ENCODE assay signal across 13 cellular contexts in the genomic region with DNA sequence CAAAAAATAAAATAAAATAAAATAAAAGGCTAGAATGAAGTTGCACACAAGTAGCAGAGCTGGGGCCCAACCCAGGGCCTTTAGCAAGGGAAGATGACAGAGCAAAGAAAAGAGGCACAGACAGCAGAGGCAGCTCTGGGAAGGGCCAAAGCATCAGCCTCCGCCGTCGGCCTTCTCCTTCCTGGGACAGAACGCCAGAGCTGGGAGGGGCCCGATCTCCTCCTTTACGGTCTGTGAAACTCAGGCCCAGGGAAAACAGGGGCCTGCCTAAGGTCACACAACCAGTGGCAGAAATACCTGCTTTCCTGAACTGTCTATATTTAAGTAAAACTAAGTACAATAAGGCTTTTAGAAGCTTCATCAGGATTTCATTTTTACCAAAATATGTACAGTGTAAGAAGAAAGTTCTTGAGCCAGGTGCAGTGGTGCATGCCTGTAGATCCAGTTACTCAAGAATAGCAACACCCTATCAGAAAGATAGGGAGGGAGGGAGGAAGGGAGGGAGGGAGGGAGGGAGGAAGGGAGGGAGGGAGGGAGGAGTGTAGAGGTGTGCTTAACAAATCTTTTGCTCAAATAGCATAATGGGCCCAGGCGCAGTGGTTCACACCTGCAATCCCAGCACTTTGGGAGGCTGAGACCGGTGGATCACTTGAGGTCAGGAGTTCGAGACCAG. TPM values are rescaled to one million over a fixed set of nuclear protein-coding genes. Genes with fewer than 3 reads are reported as not detected.
A peak's percentile ranks its signal among the peaks of the same experiment; 100 is the strongest.
DNase-seq lines count a peak whose midpoint lies in the region; ATAC-seq and TF ChIP-seq lines count a peak whose summit lies in the region.
"Had no signal": no experiment of that assay in that cellular context is flagged by ENCODE, and none has a peak within 500 bp of the region (broad histone marks: within the 10 kb centered on the region; RNA-seq: fewer than 3 reads in every experiment).

No MANE protein-coding gene starts in this region.

- no peaks in the 10 kb centered on the region for H3K9me3 ChIP-seq in left lung

- H3K9me3 Mint-ChIP-seq in type B pancreatic cell (no peaks in the 10 kb centered on the region), GM23338 (no peaks in the 10 kb centered on the region)

- peaks cover 0 to 15% of the 10 kb centered on the region in 2 donors for H3K4me1 ChIP-seq in left lung
- H3K4me1 ChIP-seq in GM23338 (ENCODE audit: insufficient read depth), result no peaks in the 10 kb centered on the region

- intact Hi-C loops in left lung (cut with DNase I), result no loop called here

- peak; percentile 37 for DNase-seq in NCI-H2196 treated with DMSO at 0.1 percent for 48 hours (lab: John Stamatoyannopoulos, UW; ENCODE audit: unreplicated experiment)
- no peak for DNase-seq in NCI-H2196 (lab: John Stamatoyannopoulos, UW; ENCODE audit: unreplicated experiment)
- peak; percentile 34 for DNase-seq in epithelial cell of esophagus (ENCODE audit: low read depth)
- peak in 1 of 2 donors; percentile 55 for DNase-seq in left lung
- DNase-seq in type B pancreatic cell (ENCODE audit: extremely low spot score, unreplicated experiment), result no peak
- no peak for DNase-seq in GM23338 (ENCODE audit: low spot score)
- DNase-seq in EL, result no peak
- DNase-seq: DMS153, H9, NCI-H82 had no signal

- H3K36me3 ChIP-seq in left lung, result no peaks in the 10 kb centered on the region
- no peaks in the 10 kb centered on the region for H3K36me3 ChIP-seq in GM23338 (ENCODE audit: insufficient read depth)

- no peaks in the 10 kb centered on the region for H3K36me3 Mint-ChIP-seq in type B pancreatic cell
- no peaks in the 10 kb centered on the region for H3K36me3 Mint-ChIP-seq in GM23338 (ENCODE audit: low read depth)

- no peak overlapping the region for H3K4me2 ChIP-seq in GM23338

- H3K79me2 ChIP-seq in GM23338 (replicated peaks; ENCODE audit: insufficient read depth), result no peaks in the 10 kb centered on the region

- H3K27me3 ChIP-seq in left lung (peaks cover 0 to 18% of the 10 kb centered on the region in 2 donors), GM23338 (ENCODE audit: insufficient read depth) (no peaks in the 10 kb centered on the region)

- no peak overlapping the region for H3K27ac ChIP-seq in left lung
- no peak overlapping the region for H3K27ac ChIP-seq in GM23338 (ENCODE audit: low read depth)

- peak; percentile 49 for ATAC-seq in left lung
- no peak for ATAC-seq in GM23338
- no peak for ATAC-seq in GM21423 (IDR thresholded peaks at IDR 0.05; ENCODE audit: unreplicated experiment)

- H3K27me3 Mint-ChIP-seq in type B pancreatic cell (peaks cover 9% of the 10 kb centered on the region), GM23338 (ENCODE audit: insufficient read depth, low read depth, poor library complexity) (peaks cover 9% of the 10 kb centered on the region)

- no peaks in the 10 kb centered on the region for H4K20me1 ChIP-seq in GM23338 (replicated peaks; ENCODE audit: insufficient read depth)

- H3K27ac Mint-ChIP-seq in type B pancreatic cell (peak overlapping the region; percentile 89), GM23338 (no peak overlapping the region)
- H3K27ac Mint-ChIP-seq: H9 had no signal

- no peaks in the 10 kb centered on the region for H3K9me2 ChIP-seq in GM23338 (ENCODE audit: insufficient read depth)

- H2AFZ ChIP-seq in GM23338, result no peak overlapping the region

- no peaks in the 10 kb centered on the region; the same call in 1 of the 2 replicates for H3F3A ChIP-seq in GM23338 (replicated peaks; ENCODE audit: low read depth)

- H3K4me1 Mint-ChIP-seq in type B pancreatic cell (ENCODE audit: unreplicated experiment) (peaks cover 12% of the 10 kb centered on the region), GM23338 (peaks cover 11% of the 10 kb centered on the region; the same call in 2 of the 3 replicates)

- no peak overlapping the region for H3K4me3 ChIP-seq in epithelial cell of esophagus (ENCODE audit: low read length)
- no peak overlapping the region for H3K4me3 ChIP-seq in left lung
- no peak overlapping the region for H3K4me3 ChIP-seq in GM23338

- TF ChIP-seq CTCF in epithelial cell of esophagus (IDR thresholded peaks at IDR 0.05; ENCODE audit: insufficient read depth, low read depth, low read length, missing control alignments), result no peak
- TF ChIP-seq CTCF in left lung (IDR thresholded peaks at IDR 0.05), result no peak
- TF ChIP-seq CTCF in type B pancreatic cell (conservative IDR thresholded peaks at IDR 0.05), result no peak
- no peak for TF ChIP-seq CTCF in GM23338 (conservative IDR thresholded peaks at IDR 0.05; ENCODE audit: low read depth in 2 of 2)

- no peak overlapping the region for H3K4me3 Mint-ChIP-seq in type B pancreatic cell
- H3K4me3 Mint-ChIP-seq in GM23338, result no peak overlapping the region
- H3K4me3 Mint-ChIP-seq: H9 had no signal

TF ChIP-seq in GM23338, 12 proteins besides CTCF, POLR2A, EP300 and RAD21 (continues in another document):
- TF ChIP-seq CREB1 (CRISPR knock-in tag; IDR thresholded peaks at IDR 0.05; ENCODE audit: low read depth) (no peak), EZH2phosphoT487 (IDR thresholded peaks at IDR 0.05; ENCODE audit: unreplicated experiment) (no peak), POLR2AphosphoS5 (IDR thresholded peaks at IDR 0.05; ENCODE audit: low read depth) (no peak), STAT1 (IDR thresholded peaks at IDR 0.05; ENCODE audit: unreplicated experiment) (no peak)
- TF ChIP-seq, protein P1, sequence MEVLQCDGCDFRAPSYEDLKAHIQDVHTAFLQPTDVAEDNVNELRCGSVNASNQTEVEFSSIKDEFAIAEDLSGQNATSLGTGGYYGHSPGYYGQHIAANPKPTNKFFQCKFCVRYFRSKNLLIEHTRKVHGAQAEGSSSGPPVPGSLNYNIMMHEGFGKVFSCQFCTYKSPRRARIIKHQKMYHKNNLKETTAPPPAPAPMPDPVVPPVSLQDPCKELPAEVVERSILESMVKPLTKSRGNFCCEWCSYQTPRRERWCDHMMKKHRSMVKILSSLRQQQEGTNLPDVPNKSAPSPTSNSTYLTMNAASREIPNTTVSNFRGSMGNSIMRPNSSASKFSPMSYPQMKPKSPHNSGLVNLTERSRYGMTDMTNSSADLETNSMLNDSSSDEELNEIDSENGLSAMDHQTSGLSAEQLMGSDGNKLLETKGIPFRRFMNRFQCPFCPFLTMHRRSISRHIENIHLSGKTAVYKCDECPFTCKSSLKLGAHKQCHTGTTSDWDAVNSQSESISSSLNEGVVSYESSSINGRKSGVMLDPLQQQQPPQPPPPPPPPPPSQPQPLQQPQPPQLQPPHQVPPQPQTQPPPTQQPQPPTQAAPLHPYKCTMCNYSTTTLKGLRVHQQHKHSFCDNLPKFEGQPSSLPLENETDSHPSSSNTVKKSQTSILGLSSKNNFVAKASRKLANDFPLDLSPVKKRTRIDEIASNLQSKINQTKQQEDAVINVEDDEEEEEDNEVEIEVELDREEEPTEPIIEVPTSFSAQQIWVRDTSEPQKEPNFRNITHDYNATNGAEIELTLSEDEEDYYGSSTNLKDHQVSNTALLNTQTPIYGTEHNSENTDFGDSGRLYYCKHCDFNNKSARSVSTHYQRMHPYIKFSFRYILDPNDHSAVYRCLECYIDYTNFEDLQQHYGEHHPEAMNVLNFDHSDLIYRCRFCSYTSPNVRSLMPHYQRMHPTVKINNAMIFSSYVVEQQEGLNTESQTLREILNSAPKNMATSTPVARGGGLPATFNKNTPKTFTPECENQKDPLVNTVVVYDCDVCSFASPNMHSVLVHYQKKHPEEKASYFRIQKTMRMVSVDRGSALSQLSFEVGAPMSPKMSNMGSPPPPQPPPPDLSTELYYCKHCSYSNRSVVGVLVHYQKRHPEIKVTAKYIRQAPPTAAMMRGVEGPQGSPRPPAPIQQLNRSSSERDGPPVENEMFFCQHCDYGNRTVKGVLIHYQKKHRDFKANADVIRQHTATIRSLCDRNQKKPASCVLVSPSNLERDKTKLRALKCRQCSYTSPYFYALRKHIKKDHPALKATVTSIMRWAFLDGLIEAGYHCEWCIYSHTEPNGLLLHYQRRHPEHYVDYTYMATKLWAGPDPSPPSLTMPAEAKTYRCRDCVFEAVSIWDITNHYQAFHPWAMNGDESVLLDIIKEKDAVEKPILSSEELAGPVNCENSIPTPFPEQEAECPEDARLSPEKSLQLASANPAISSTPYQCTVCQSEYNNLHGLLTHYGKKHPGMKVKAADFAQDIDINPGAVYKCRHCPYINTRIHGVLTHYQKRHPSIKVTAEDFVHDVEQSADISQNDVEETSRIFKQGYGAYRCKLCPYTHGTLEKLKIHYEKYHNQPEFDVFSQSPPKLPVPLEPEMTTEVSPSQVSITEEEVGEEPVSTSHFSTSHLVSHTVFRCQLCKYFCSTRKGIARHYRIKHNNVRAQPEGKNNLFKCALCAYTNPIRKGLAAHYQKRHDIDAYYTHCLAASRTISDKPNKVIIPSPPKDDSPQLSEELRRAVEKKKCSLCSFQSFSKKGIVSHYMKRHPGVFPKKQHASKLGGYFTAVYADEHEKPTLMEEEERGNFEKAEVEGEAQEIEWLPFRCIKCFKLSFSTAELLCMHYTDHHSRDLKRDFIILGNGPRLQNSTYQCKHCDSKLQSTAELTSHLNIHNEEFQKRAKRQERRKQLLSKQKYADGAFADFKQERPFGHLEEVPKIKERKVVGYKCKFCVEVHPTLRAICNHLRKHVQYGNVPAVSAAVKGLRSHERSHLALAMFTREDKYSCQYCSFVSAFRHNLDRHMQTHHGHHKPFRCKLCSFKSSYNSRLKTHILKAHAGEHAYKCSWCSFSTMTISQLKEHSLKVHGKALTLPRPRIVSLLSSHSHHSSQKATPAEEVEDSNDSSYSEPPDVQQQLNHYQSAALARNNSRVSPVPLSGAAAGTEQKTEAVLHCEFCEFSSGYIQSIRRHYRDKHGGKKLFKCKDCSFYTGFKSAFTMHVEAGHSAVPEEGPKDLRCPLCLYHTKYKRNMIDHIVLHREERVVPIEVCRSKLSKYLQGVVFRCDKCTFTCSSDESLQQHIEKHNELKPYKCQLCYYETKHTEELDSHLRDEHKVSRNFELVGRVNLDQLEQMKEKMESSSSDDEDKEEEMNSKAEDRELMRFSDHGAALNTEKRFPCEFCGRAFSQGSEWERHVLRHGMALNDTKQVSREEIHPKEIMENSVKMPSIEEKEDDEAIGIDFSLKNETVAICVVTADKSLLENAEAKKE (CRISPR knock-in tag; IDR thresholded peaks at IDR 0.05), result no peak

RNA-seq across cellular contexts. Expression of a gene that starts 43.0 kb away (rescaled TPM):
- total RNA-seq in left lung (10 to 100 TPM in 1 of 2 donors, 1 to 10 TPM in 1; 2.9 to 12.8 TPM), type B pancreatic cell (ENCODE audit: low replicate concordance) (1.9 and 2.4 TPM in 2 replicates)
- 1.3 and 1.6 TPM in 2 replicates for total RNA-seq in GM23338 (2014; rRNA removed; shearing (Covaris generic))
- 0.80 and 1.3 TPM in 2 replicates for polyA plus RNA-seq in GM23338 (2016; fragmentation: Nextera tagmentation; extraction: Ambion mirVana)
- total RNA-seq: NCI-H460 had no signal
- polyA plus RNA-seq: BJ had no signal

RNA-seq across cellular contexts. Expression of a gene that starts 53.6 kb away (rescaled TPM):
- total RNA-seq in left lung, result 10 to 100 TPM; 51.9 to 58.7 TPM
- total RNA-seq in type B pancreatic cell (ENCODE audit: low replicate concordance), result 21.6 and 42.5 TPM in 2 replicates
- total RNA-seq in GM23338 (2014; rRNA removed; shearing (Covaris generic)), result 17.4 and 22.5 TPM in 2 replicates
- polyA plus RNA-seq in GM23338 (2016; fragmentation: Nextera tagmentation; extraction: Ambion mirVana), result 9.6 and 10.0 TPM in 2 replicates

Comparison
In these comparisons a context has a peak if more than half of its experiments do, and no peak if none do; other contexts are left out.
1. DNase-seq: peak in NCI-H2196 treated with DMSO at 0.1 percent for 48 hours (single experiment) and epithelial cell of esophagus (single experiment); none in NCI-H2196 (single experiment), type B pancreatic cell (single experiment), GM23338 (single experiment) and EL (single experiment).